24 cellular contexts compared by ENCODE assay signal in the genomic region with DNA sequence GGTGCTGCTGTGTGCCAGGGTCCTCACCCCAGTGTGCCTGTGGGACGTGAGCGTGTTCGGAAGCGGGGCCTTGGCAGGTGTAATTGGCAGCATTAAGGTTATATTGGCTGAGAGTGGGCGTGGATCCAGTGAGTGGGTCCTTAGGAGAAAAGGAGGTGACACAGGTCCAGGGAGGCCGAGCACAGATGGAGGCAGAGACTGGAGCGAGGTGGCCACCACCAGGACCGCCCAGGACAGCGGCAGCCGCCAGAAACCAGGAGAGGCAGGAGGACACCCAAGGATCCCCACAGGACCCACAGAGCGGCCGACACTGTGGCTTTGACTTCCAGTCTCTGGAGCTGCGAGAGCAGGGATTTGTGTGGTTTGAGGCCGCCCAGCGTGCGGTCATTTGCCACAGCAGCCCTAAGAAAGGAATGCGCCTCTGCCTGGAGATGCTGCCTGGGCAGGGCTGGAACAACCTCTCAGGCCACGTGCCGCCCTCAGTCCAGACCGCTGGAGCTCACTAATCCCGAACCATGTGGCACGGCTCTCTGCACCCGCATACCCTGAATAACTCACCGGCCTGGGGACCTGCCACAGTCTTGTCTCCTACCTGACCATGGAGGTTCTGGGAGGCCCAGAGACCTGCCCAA. TPM values are rescaled to one million over a fixed set of nuclear protein-coding genes. Genes with fewer than 3 reads are reported as not detected.
A peak's percentile ranks its signal among the peaks of the same experiment; 100 is the strongest.
DNase-seq lines count a peak whose midpoint lies in the region.
"Had no signal": no experiment of that assay in that cellular context is flagged by ENCODE, and none has a peak within 500 bp of the region (broad histone marks: within the 10 kb centered on the region; RNA-seq: fewer than 3 reads in every experiment).

No MANE protein-coding gene starts in this region.

- no peaks in the 10 kb centered on the region for H3K9me3 Mint-ChIP-seq in activated CD4-positive, alpha-beta memory T cell treated with anti-CD3 and anti-CD28 coated beads, Interleukin-2, amount 10 ng/mL, durations not matched to agents 7 days and 5 days
- H3K9me3 Mint-ChIP-seq: activated CD4-positive, alpha-beta T cell treated with anti-CD3 and anti-CD28 coated beads, Interleukin-2, amount 10 ng/mL, durations not matched to agents 7 days and 5 days; activated T-helper 1 cell treated with anti-CD3 and anti-CD28 coated beads, Interleukin-12 subunit alpha, Interleukin-12 subunit beta, Interleukin-2, Interleukin-4 antibody, amounts not matched to agents 30 ng/mL and 10 ng/mL and 1 ng/mL, durations not matched to agents 14 hours and 24 hours and 36 hours; naive thymus-derived CD4-positive, alpha-beta T cell; T-helper 2 cell treated with Interferon-gamma antibody and Interleukin-4, amounts not matched to agents 5 μg/mL and 100 μg/mL, for 36 hours had no signal

- H3K27ac Mint-ChIP-seq in activated CD4-positive, alpha-beta memory T cell treated with anti-CD3 and anti-CD28 coated beads, Interleukin-2, amount 10 ng/mL, durations not matched to agents 7 days and 5 days = no peak overlapping the region
- H3K27ac Mint-ChIP-seq: activated CD4-positive, alpha-beta T cell treated with anti-CD3 and anti-CD28 coated beads, Interleukin-2, amount 10 ng/mL, durations not matched to agents 7 days and 5 days; activated naive CD8-positive, alpha-beta T cell; activated T-helper 1 cell treated with anti-CD3 and anti-CD28 coated beads, Interleukin-12 subunit alpha, Interleukin-12 subunit beta, Interleukin-2, Interleukin-4 antibody, amounts not matched to agents 30 ng/mL and 10 ng/mL and 1 ng/mL, durations not matched to agents 14 hours and 24 hours and 36 hours; T-helper 2 cell treated with Interferon-gamma antibody and Interleukin-4, amounts not matched to agents 5 μg/mL and 100 μg/mL, for 36 hours had no signal

- POLR2A ChIA-PET in activated CD4-positive, alpha-beta memory T cell treated with anti-CD3 and anti-CD28 coated beads, Interleukin-2, amount 10 ng/mL, durations not matched to agents 7 days and 5 days (lab: Charles Lee) = no interaction called here

- peaks cover 3% of the 10 kb centered on the region for H3K27me3 Mint-ChIP-seq in activated CD4-positive, alpha-beta memory T cell treated with anti-CD3 and anti-CD28 coated beads, Interleukin-2, amount 10 ng/mL, durations not matched to agents 7 days and 5 days

- DNase-seq in G401 (ENCODE audit: low spot score) = peak; percentile 24
- DNase-seq in astrocyte of the hippocampus (ENCODE audit: low read depth, low spot score) = peak; percentile 41
- peak; percentile 21 for DNase-seq in medulla oblongata (ENCODE audit: extremely low spot score)
- peak; percentile 62 for DNase-seq in retina
- DNase-seq in D341Med (ENCODE audit: low spot score) = no peak
- no peak for DNase-seq in activated CD4-positive, alpha-beta memory T cell treated with anti-CD3 and anti-CD28 coated beads, Interleukin-2, amount 10 ng/mL, durations not matched to agents 7 days and 5 days
- DNase-seq in ureter (ENCODE audit: low spot score) = no peak
- DNase-seq in stimulated activated CD4-positive, alpha-beta T cell treated with anti-CD3 and anti-CD28 coated beads, Interleukin-4, amount 100 ng/mL, for 4 hours = no peak
- DNase-seq: activated CD4-positive, alpha-beta T cell treated with anti-CD3 and anti-CD28 coated beads, Interleukin-2, amount 10 ng/mL, durations not matched to agents 7 days and 5 days; COR-L47; glutamatergic neuron; mesenchymal stem cell; MM.1S; naive thymus-derived CD4-positive, alpha-beta T cell; NCI-H1436; NCI-H510A treated with DMSO at 0.1 percent for 48 hours; stimulated activated CD4-positive, alpha-beta T cell treated with anti-CD3 and anti-CD28 coated beads, Interleukin-2, amount 100 ng/mL, for 24 hours; stimulated activated naive CD4-positive, alpha-beta T cell treated with Interleukin-2 at 50 U/mL for 16 hours had no signal

- CTCF ChIA-PET in activated CD4-positive, alpha-beta memory T cell treated with anti-CD3 and anti-CD28 coated beads, Interleukin-2, amount 10 ng/mL, durations not matched to agents 7 days and 5 days (lab: Charles Lee) = no interaction called here

- in situ Hi-C loops in G401 (cut with HindIII; ENCODE audit: low sequenced_read_pairs) = no loop called here

- H3K36me3 Mint-ChIP-seq in activated CD4-positive, alpha-beta memory T cell treated with anti-CD3 and anti-CD28 coated beads, Interleukin-2, amount 10 ng/mL, durations not matched to agents 7 days and 5 days (ENCODE audit: low read depth) = no peaks in the 10 kb centered on the region
- H3K36me3 Mint-ChIP-seq: activated naive CD8-positive, alpha-beta T cell; naive thymus-derived CD4-positive, alpha-beta T cell had no signal

- H3K4me3 Mint-ChIP-seq in activated CD4-positive, alpha-beta memory T cell treated with anti-CD3 and anti-CD28 coated beads, Interleukin-2, amount 10 ng/mL, durations not matched to agents 7 days and 5 days = no peak overlapping the region
- H3K4me3 Mint-ChIP-seq: activated CD4-positive, alpha-beta T cell treated with anti-CD3 and anti-CD28 coated beads, Interleukin-2, amount 10 ng/mL, durations not matched to agents 7 days and 5 days; activated naive CD8-positive, alpha-beta T cell; activated T-helper 1 cell treated with anti-CD3 and anti-CD28 coated beads, Interleukin-12 subunit alpha, Interleukin-12 subunit beta, Interleukin-2, Interleukin-4 antibody, amounts not matched to agents 30 ng/mL and 10 ng/mL and 1 ng/mL, durations not matched to agents 14 hours and 24 hours and 36 hours; naive thymus-derived CD4-positive, alpha-beta T cell; T-helper 2 cell treated with Interferon-gamma antibody and Interleukin-4, amounts not matched to agents 5 μg/mL and 100 μg/mL, for 36 hours had no signal

- no peaks in the 10 kb centered on the region for H3K4me1 Mint-ChIP-seq in activated CD4-positive, alpha-beta memory T cell treated with anti-CD3 and anti-CD28 coated beads, Interleukin-2, amount 10 ng/mL, durations not matched to agents 7 days and 5 days
- H3K4me1 Mint-ChIP-seq: activated CD4-positive, alpha-beta T cell treated with anti-CD3 and anti-CD28 coated beads, Interleukin-2, amount 10 ng/mL, durations not matched to agents 7 days and 5 days had no signal

RNA-seq across cellular contexts. Expression of a gene that starts 45.3 kb away (rescaled TPM):
- total RNA-seq in G401 (2014; rRNA removed; shearing (Covaris generic)) = 72.7 and 82.6 TPM in 2 replicates
- total RNA-seq in activated CD4-positive, alpha-beta memory T cell treated with anti-CD3 and anti-CD28 coated beads, Interleukin-2, amount 10 ng/mL, durations not matched to agents 7 days and 5 days = under 1 TPM; 0.10 to 0.13 TPM
- total RNA-seq in ureter = 0.73 TPM
- total RNA-seq: fibroblast of lung had no signal

RNA-seq across cellular contexts. Expression of a gene that starts 45.6 kb away (rescaled TPM):
- not detected in 2 replicates for total RNA-seq in G401 (2014; rRNA removed; shearing (Covaris generic))
- total RNA-seq in activated CD4-positive, alpha-beta memory T cell treated with anti-CD3 and anti-CD28 coated beads, Interleukin-2, amount 10 ng/mL, durations not matched to agents 7 days and 5 days = not detected
- 0.47 TPM for total RNA-seq in ureter
- total RNA-seq: activated CD4-positive, alpha-beta T cell treated with anti-CD3 and anti-CD28 coated beads, Interleukin-2, amount 10 ng/mL, durations not matched to agents 7 days and 5 days; activated T-helper 1 cell treated with anti-CD3 and anti-CD28 coated beads, Interleukin-12 subunit alpha, Interleukin-12 subunit beta, Interleukin-2, Interleukin-4 antibody, amounts not matched to agents 30 ng/mL and 10 ng/mL and 1 ng/mL, durations not matched to agents 14 hours and 24 hours and 36 hours; Daoy; fibroblast of lung; naive thymus-derived CD4-positive, alpha-beta T cell; tibial nerve had no signal

RNA-seq across cellular contexts. Expression of a gene that starts 56.1 kb away (rescaled TPM):
- 25.9 and 34.1 TPM in 2 replicates for total RNA-seq in G401 (2014; rRNA removed; shearing (Covaris generic))
- 10 to 100 TPM; 21.3 to 22.6 TPM for total RNA-seq in activated CD4-positive, alpha-beta memory T cell treated with anti-CD3 and anti-CD28 coated beads, Interleukin-2, amount 10 ng/mL, durations not matched to agents 7 days and 5 days
- total RNA-seq in ureter = 32.1 TPM

Comparison
In these comparisons a context has a peak if more than half of its experiments do, and no peak if none do; other contexts are left out.
1. DNase-seq: peak in G401 (single experiment), astrocyte of the hippocampus (single experiment), medulla oblongata (single experiment) and retina (single experiment); none in D341Med (single experiment), activated CD4-positive, alpha-beta memory T cell treated with anti-CD3 and anti-CD28 coated beads, Interleukin-2, amount 10 ng/mL, durations not matched to agents 7 days and 5 days (single experiment), ureter (single experiment) and stimulated activated CD4-positive, alpha-beta T cell treated with anti-CD3 and anti-CD28 coated beads, Interleukin-4, amount 100 ng/mL, for 4 hours (0 of 2).
2. RNA of a gene that starts 45.3 kb away (total RNA-seq): 72.7 to 82.6 TPM in G401; 0.73 TPM in ureter (single experiment) and 0.10 to 0.13 TPM in activated CD4-positive, alpha-beta memory T cell treated with anti-CD3 and anti-CD28 coated beads, Interleukin-2, amount 10 ng/mL, durations not matched to agents 7 days and 5 days; every median in the first group is over 10 times any median in the second.